ENCODE assay signal across 3 cellular contexts in genomic region chr6:133789449-133789848, GRCh38.
DNase-seq lines count a peak whose midpoint lies in the region; ATAC-seq lines count a peak whose summit lies in the region.
"Not testable (repeated sequence)": the region's sequence is repeated elsewhere in the genome, so short reads cannot be mapped to it uniquely, and the experiment has no call there.

No MANE protein-coding gene starts in this region.

- not testable (repeated sequence) for H3K4me1 Mint-ChIP-seq in activated CD4-positive, alpha-beta T cell treated with anti-CD3 and anti-CD28 coated beads for 36 hours; activated T-helper 17 cell treated with anti-CD3 and anti-CD28 coated beads, Interleukin-2, amount 50 U/mL, for 72 hours; activated naive CD4-positive, alpha-beta T cell treated with anti-CD3 and anti-CD28 coated beads for 36 hours (ENCODE audit: low read depth)

- peaks cover 14% of the 10 kb centered on the region for H3K27me3 Mint-ChIP-seq in activated CD4-positive, alpha-beta T cell treated with anti-CD3 and anti-CD28 coated beads for 36 hours
- H3K27me3 Mint-ChIP-seq in activated T-helper 17 cell treated with anti-CD3 and anti-CD28 coated beads, Interleukin-2, amount 50 U/mL, for 72 hours, result not testable (repeated sequence)
- H3K27me3 Mint-ChIP-seq in activated naive CD4-positive, alpha-beta T cell treated with anti-CD3 and anti-CD28 coated beads for 36 hours (ENCODE audit: low read depth), result peaks cover 10% of the 10 kb centered on the region

- H3K4me3 Mint-ChIP-seq in activated CD4-positive, alpha-beta T cell treated with anti-CD3 and anti-CD28 coated beads for 36 hours; activated T-helper 17 cell treated with anti-CD3 and anti-CD28 coated beads, Interleukin-2, amount 50 U/mL, for 72 hours; activated naive CD4-positive, alpha-beta T cell treated with anti-CD3 and anti-CD28 coated beads for 36 hours: not testable (repeated sequence)

- CTCF ChIA-PET in activated CD4-positive, alpha-beta T cell treated with anti-CD3 and anti-CD28 coated beads for 36 hours (lab: Charles Lee); activated naive CD4-positive, alpha-beta T cell treated with anti-CD3 and anti-CD28 coated beads for 36 hours (lab: Charles Lee): not testable (repeated sequence)

- DNase-seq in activated CD4-positive, alpha-beta T cell treated with anti-CD3 and anti-CD28 coated beads for 36 hours, result not testable (repeated sequence)
- peak; percentile 7 for DNase-seq in activated naive CD4-positive, alpha-beta T cell treated with anti-CD3 and anti-CD28 coated beads for 36 hours

- H3K36me3 Mint-ChIP-seq in activated CD4-positive, alpha-beta T cell treated with anti-CD3 and anti-CD28 coated beads for 36 hours (ENCODE audit: low read depth); activated T-helper 17 cell treated with anti-CD3 and anti-CD28 coated beads, Interleukin-2, amount 50 U/mL, for 72 hours (ENCODE audit: low read depth); activated naive CD4-positive, alpha-beta T cell treated with anti-CD3 and anti-CD28 coated beads for 36 hours (ENCODE audit: low read depth): not testable (repeated sequence)

- ATAC-seq in activated CD4-positive, alpha-beta T cell treated with anti-CD3 and anti-CD28 coated beads for 36 hours, result peak; percentile 51
- peak; percentile 68 for ATAC-seq in activated T-helper 17 cell treated with anti-CD3 and anti-CD28 coated beads, Interleukin-2, amount 50 U/mL, for 72 hours (replicated peaks)

- intact Hi-C loops in activated CD4-positive, alpha-beta T cell treated with anti-CD3 and anti-CD28 coated beads for 36 hours (cut with DNase I, micrococcal nuclease); activated naive CD4-positive, alpha-beta T cell treated with anti-CD3 and anti-CD28 coated beads for 36 hours (cut with micrococcal nuclease): not testable (repeated sequence)

- H3K9me3 Mint-ChIP-seq in activated CD4-positive, alpha-beta T cell treated with anti-CD3 and anti-CD28 coated beads for 36 hours (ENCODE audit: low read depth); activated T-helper 17 cell treated with anti-CD3 and anti-CD28 coated beads, Interleukin-2, amount 50 U/mL, for 72 hours; activated naive CD4-positive, alpha-beta T cell treated with anti-CD3 and anti-CD28 coated beads for 36 hours: not testable (repeated sequence)

- not testable (repeated sequence) for H3K27ac Mint-ChIP-seq in activated CD4-positive, alpha-beta T cell treated with anti-CD3 and anti-CD28 coated beads for 36 hours; activated T-helper 17 cell treated with anti-CD3 and anti-CD28 coated beads, Interleukin-2, amount 50 U/mL, for 72 hours; activated naive CD4-positive, alpha-beta T cell treated with anti-CD3 and anti-CD28 coated beads for 36 hours

- POLR2A ChIA-PET in activated CD4-positive, alpha-beta T cell treated with anti-CD3 and anti-CD28 coated beads for 36 hours (lab: Charles Lee), result not testable (repeated sequence)
